16 cellular contexts compared by ENCODE assay signal in the genomic region with DNA sequence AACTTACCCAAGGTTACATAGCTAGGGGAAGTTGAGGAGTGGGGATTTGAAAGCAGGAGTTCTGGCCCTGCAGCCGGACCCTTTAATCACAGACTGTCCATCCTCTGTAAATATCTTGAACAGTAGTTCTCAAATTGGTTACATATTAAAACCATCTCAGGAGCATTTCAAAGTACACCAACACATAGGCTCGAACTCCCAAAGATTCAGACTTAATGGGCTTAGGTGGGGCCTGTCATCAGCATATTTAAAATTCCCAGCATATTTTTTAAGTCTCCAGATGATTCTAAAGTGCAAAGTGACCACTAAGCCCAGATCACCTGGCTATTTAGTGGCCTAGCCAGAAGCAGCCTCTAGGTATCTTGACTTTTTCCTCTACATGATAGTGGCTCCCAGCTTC.
DNase-seq lines count a peak whose midpoint lies in the region; TF ChIP-seq lines count a peak whose summit lies in the region.
"Had no signal": no experiment of that assay in that cellular context is flagged by ENCODE, and none has a peak within 500 bp of the region (broad histone marks: within the 10 kb centered on the region; RNA-seq: fewer than 3 reads in every experiment).

No MANE protein-coding gene starts in this region.

- intact Hi-C loops in Caco-2 (cut with micrococcal nuclease; ENCODE audit: unreplicated experiment): loop anchor here (1.0 to 10.0 kb wide), 4 partner anchors 42 to 224 kb away; no protein-coding TSS in a partner anchor

- H3K9me3 Mint-ChIP-seq in Caco-2 (ENCODE audit: unreplicated experiment): peaks cover 10% of the 10 kb centered on the region
- H3K9me3 Mint-ChIP-seq: CD4-positive, alpha-beta T cell; H9 had no signal

- no peak overlapping the region for H3K27ac ChIP-seq in mesendoderm (ENCODE audit: low read depth, low read length)
- H3K27ac ChIP-seq: C4-2B had no signal

- CTCF ChIA-PET in Caco-2 (lab: Charles Lee): no interaction called here

- no peak overlapping the region for H2BK15ac ChIP-seq in mesendoderm (replicated peaks; ENCODE audit: low read depth)

- H3K27ac Mint-ChIP-seq in Caco-2 (ENCODE audit: unreplicated experiment): peak overlapping the region; percentile 89
- H3K27ac Mint-ChIP-seq: CD4-positive, alpha-beta T cell had no signal

- no peak overlapping the region for H3K4me2 ChIP-seq in mesendoderm (ENCODE audit: low read length)

- H2AK5ac ChIP-seq in mesendoderm (ENCODE audit: low read length): no peak overlapping the region

- H3K79me1 ChIP-seq in mesendoderm (ENCODE audit: low read length): no peaks in the 10 kb centered on the region

- no TSS peak for BruUV-seq in Caco-2 (replicated peaks; lab: Mats Ljungman, UMichigan)

- no peak overlapping the region for H2BK120ac ChIP-seq in mesendoderm (ENCODE audit: low read depth, low read length)

- no peak overlapping the region for H3K9ac ChIP-seq in mesendoderm (ENCODE audit: low read length)

- H3K23ac ChIP-seq in mesendoderm (ENCODE audit: low read length): no peak overlapping the region

- no peak overlapping the region for H3K18ac ChIP-seq in mesendoderm (ENCODE audit: low read length)

- no peaks in the 10 kb centered on the region for H3K79me2 ChIP-seq in mesendoderm (ENCODE audit: control insufficient read depth, insufficient read depth, low read length)

- TF ChIP-seq CTCF in Caco-2 (IDR thresholded peaks at IDR 0.05; ENCODE audit: insufficient read depth in 1 of 2, low read depth in 1 of 2, low read length in 1 of 2, severe bottlenecking in 1 of 2, unreplicated experiment in 1 of 2): no peak

- peaks cover 7% of the 10 kb centered on the region for H3K4me1 Mint-ChIP-seq in Caco-2 (ENCODE audit: low read depth, unreplicated experiment)
- H3K4me1 Mint-ChIP-seq: H9 had no signal

- H3K4me1 ChIP-seq in Caco-2: peaks cover 40% of the 10 kb centered on the region
- H3K4me1 ChIP-seq in mesendoderm (ENCODE audit: control insufficient read depth, low read depth, low read length): no peaks in the 10 kb centered on the region

- H3K36me3 Mint-ChIP-seq in Caco-2 (ENCODE audit: insufficient read depth, unreplicated experiment): peaks cover 7% of the 10 kb centered on the region

- no peaks in the 10 kb centered on the region for H3K36me3 ChIP-seq in Caco-2 (ENCODE audit: control insufficient read depth, insufficient read depth, low read length)
- no peaks in the 10 kb centered on the region for H3K36me3 ChIP-seq in mesendoderm (ENCODE audit: control insufficient read depth, insufficient read depth, low read length)

- H3K56ac ChIP-seq in mesendoderm (ENCODE audit: low read length): no peak overlapping the region

- H3K27me3 ChIP-seq in Caco-2 (replicated peaks; ENCODE audit: control insufficient read depth, insufficient read depth, low read length) (no peaks in the 10 kb centered on the region), mesendoderm (ENCODE audit: insufficient read depth, low read length, poor library complexity) (no peaks in the 10 kb centered on the region)

- H3K27me3 Mint-ChIP-seq in Caco-2 (ENCODE audit: insufficient read depth, unreplicated experiment): no peaks in the 10 kb centered on the region
- H3K27me3 Mint-ChIP-seq: CD4-positive, alpha-beta T cell had no signal

- H3K4me3 Mint-ChIP-seq in Caco-2 (ENCODE audit: unreplicated experiment): no peak overlapping the region
- H3K4me3 Mint-ChIP-seq: CD4-positive, alpha-beta T cell; H9 had no signal

- no peak overlapping the region for H4K8ac ChIP-seq in mesendoderm (ENCODE audit: low read depth, low read length)

- no peak overlapping the region for H3K4ac ChIP-seq in mesendoderm (ENCODE audit: low read depth, low read length)

- POLR2A ChIA-PET in Caco-2 (lab: Charles Lee): no interaction called here

- no CpG with 5 or more reads among the region's 2 CpGs for WGBS in mesendoderm (ENCODE audit: extremely low coverage, insufficient coverage, low lambda C conversion rate)

- H3K4me3 ChIP-seq in Caco-2 (ENCODE audit: low read depth, low read length) (no peak overlapping the region), mesendoderm (ENCODE audit: low read length) (no peak overlapping the region)

- H3K9me3 ChIP-seq in Caco-2: peaks cover 12% of the 10 kb centered on the region

- peak; percentile 64 to 76 for DNase-seq in Caco-2
- peak; percentile 50 for DNase-seq in islet precursor cell
- peak; percentile 6 for DNase-seq in mesendoderm
- no peak for DNase-seq in NCI-H2196 (lab: John Stamatoyannopoulos, UW; ENCODE audit: unreplicated experiment)
- DNase-seq in cerebellar cortex (ENCODE audit: low spot score): no peak
- DNase-seq in 8988T: no peak
- DNase-seq in AG08396 (ENCODE audit: low spot score): no peak
- DNase-seq: ACHN; AML-193; Calu3; CD4-positive, alpha-beta T cell; DMS79 treated with DMSO at 0.1 percent for 48 hours; GF-D8; GOT3; H9 had no signal

- no peak overlapping the region for H4K5ac ChIP-seq in mesendoderm (ENCODE audit: low read length)

- no peak overlapping the region for H2BK5ac ChIP-seq in mesendoderm (ENCODE audit: low read length)

Comparison
In these comparisons a context has a peak if more than half of its experiments do, and no peak if none do; other contexts are left out.
1. DNase-seq: peak in Caco-2 (2 of 2), islet precursor cell (single experiment) and mesendoderm (single experiment); none in NCI-H2196 (single experiment), cerebellar cortex (single experiment), 8988T (single experiment) and AG08396 (single experiment).